ENCODE assay signal across 1 cellular context in genomic region chr11:67352546-67353316, GRCh38.
A peak's percentile ranks its signal among the peaks of the same experiment; 100 is the strongest.
TF ChIP-seq lines count a peak whose summit lies in the region.

No MANE protein-coding gene starts in this region.

TF ChIP-seq in H1, 55 proteins besides CTCF, POLR2A, EP300 and RAD21:
- no peak for TF ChIP-seq TEAD4 (IDR thresholded peaks at IDR 0.05; ENCODE audit: low read depth, low read length)
- no peak for TF ChIP-seq GTF2F1 (IDR thresholded peaks at IDR 0.05; ENCODE audit: borderline replicate concordance, low read depth, low read length)
- no peak for TF ChIP-seq RXRA (IDR thresholded peaks at IDR 0.05; ENCODE audit: insufficient read depth, low read depth, low read length)
- TF ChIP-seq FOSL1 (IDR thresholded peaks at IDR 0.05; ENCODE audit: insufficient read depth, low read depth, low read length) = no peak
- no peak for TF ChIP-seq ASH2L (IDR thresholded peaks at IDR 0.05; ENCODE audit: low read length)
- peak; percentile 93 for TF ChIP-seq SAP30 (IDR thresholded peaks at IDR 0.05; ENCODE audit: insufficient read depth, insufficient replicate concordance, low read length)
- TF ChIP-seq CEBPB (IDR thresholded peaks at IDR 0.05; ENCODE audit: low read depth, low read length) = no peak
- no peak for TF ChIP-seq TCF12 (IDR thresholded peaks at IDR 0.05; ENCODE audit: low read depth, low read length)
TF ChIP-seq in H1: peak in this region for 1.
